Comparison of ENCODE assay signal across 10 cellular contexts in the genomic region with DNA sequence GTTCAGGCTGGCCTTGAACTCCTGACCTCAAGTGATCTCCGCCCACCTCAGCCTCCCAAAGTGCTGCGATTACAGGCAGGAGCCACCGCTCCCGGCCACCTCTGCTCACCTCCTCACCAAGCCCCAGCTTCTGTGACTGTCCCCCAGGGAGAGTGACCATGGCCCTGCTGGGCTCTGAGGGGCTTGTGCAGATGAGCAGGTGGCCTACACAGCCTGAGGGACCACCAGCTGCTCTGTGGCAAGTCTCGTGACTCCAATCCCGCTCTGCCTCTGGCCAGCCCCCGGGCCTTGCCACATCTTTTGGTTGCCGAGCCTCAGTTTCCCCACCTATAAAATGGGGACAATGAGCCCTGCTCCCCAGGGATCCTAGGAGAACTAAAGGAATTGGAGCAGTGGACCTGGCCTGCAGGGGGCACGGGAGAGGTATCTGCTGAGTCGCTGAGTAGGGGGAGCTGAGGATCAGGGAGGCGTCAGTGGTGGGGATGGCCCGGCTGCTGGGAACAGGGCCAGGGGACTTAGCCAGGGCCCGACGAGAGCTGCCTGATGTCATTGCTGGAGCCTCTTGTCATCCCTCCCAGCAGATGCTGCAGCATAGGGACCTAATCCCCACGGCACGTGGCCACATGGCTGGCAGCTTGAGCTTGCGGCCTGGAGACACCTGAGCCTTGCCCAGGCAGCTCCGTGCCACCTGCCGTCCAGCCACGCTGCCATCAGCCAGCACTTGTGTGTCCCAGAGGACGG.
A peak's percentile ranks its signal among the peaks of the same experiment; 100 is the strongest.
DNase-seq lines count a peak whose midpoint lies in the region; ATAC-seq and TF ChIP-seq lines count a peak whose summit lies in the region.
"Had no signal": no experiment of that assay in that cellular context is flagged by ENCODE, and none has a peak within 500 bp of the region (broad histone marks: within the 10 kb centered on the region; RNA-seq: fewer than 3 reads in every experiment).

No MANE protein-coding gene starts in this region.

- peaks cover 32% of the 10 kb centered on the region for H3K79me1 ChIP-seq in trophoblast cell (ENCODE audit: low read length)

- H4K12ac ChIP-seq in trophoblast cell (ENCODE audit: low read depth, low read length): no peak overlapping the region

- no peak overlapping the region for H3K4me2 ChIP-seq in trophoblast cell (ENCODE audit: low read length)

- no peak overlapping the region for H3K18ac ChIP-seq in trophoblast cell (ENCODE audit: low read length)

- no peak overlapping the region for H4K8ac ChIP-seq in trophoblast cell (ENCODE audit: low read depth, low read length)

- DNase-seq in C1 segment of cervical spinal cord (lab: John Stamatoyannopoulos, UW) (peak in 10 of 14 donors; percentile 21 to 80 (median 37)), NCI-H2107 (lab: John Stamatoyannopoulos, UW) (peak; percentile 68), dorsolateral prefrontal cortex (peak; percentile 26 to 69 (median 56)), trophoblast cell (no peak)
- no peak for DNase-seq in activated CD8-positive, alpha-beta T cell treated with anti-CD3 and anti-CD28 coated beads, Interleukin-2, amount 10 ng/mL, durations not matched to agents 7 days and 5 days
- no peak for DNase-seq in activated T-cell treated with anti-CD3 and anti-CD28 coated beads, Interleukin-2, amount 50 U/mL, for 48 hours
- DNase-seq: activated T-cell treated with anti-CD3 and anti-CD28 coated beads for 4 hours, nephron progenitor cell had no signal

- peak in 4 of 56 donors; percentile 15 to 38 (median 20) for TF ChIP-seq CTCF in dorsolateral prefrontal cortex (IDR thresholded peaks at IDR 0.05 in 54 of 56, conservative IDR thresholded peaks at IDR 0.05 in 2 of 56; ENCODE audit: low read depth in 1 of 56, partially characterized antibody in 56 of 56)

- peaks cover 7% of the 10 kb centered on the region for H3K79me2 ChIP-seq in trophoblast cell (ENCODE audit: control insufficient read depth, insufficient read depth, low read length, poor library complexity)

- no peaks in the 10 kb centered on the region for H3K9me3 Mint-ChIP-seq in activated CD8-positive, alpha-beta T cell treated with anti-CD3 and anti-CD28 coated beads, Interleukin-2, amount 10 ng/mL, durations not matched to agents 7 days and 5 days (ENCODE audit: insufficient read depth)

- H3K4me3 Mint-ChIP-seq in activated CD8-positive, alpha-beta T cell treated with anti-CD3 and anti-CD28 coated beads, Interleukin-2, amount 10 ng/mL, durations not matched to agents 7 days and 5 days: no peak overlapping the region
- H3K4me3 Mint-ChIP-seq: nephron progenitor cell had no signal

- H3K23ac ChIP-seq in trophoblast cell (ENCODE audit: low read length): no peak overlapping the region

- no peak overlapping the region for H2BK120ac ChIP-seq in trophoblast cell (ENCODE audit: insufficient read depth, low read length, poor library complexity)

- H2AFZ ChIP-seq in trophoblast cell (ENCODE audit: insufficient read depth, low read length, poor library complexity): no peak overlapping the region

- H2BK5ac ChIP-seq in trophoblast cell (ENCODE audit: low read depth, low read length, poor library complexity): peak overlapping the region; percentile 4

- H2BK12ac ChIP-seq in trophoblast cell (ENCODE audit: low read length): peak overlapping the region; percentile 34

- H3K27ac ChIP-seq in dorsolateral prefrontal cortex (peak overlapping the region in 58 of 59 donors; percentile 46 to 100 (median 92)), trophoblast cell (ENCODE audit: low read depth, low read length) (no peak overlapping the region)

- no peaks in the 10 kb centered on the region for H3K36me3 Mint-ChIP-seq in activated CD8-positive, alpha-beta T cell treated with anti-CD3 and anti-CD28 coated beads, Interleukin-2, amount 10 ng/mL, durations not matched to agents 7 days and 5 days (ENCODE audit: low read depth)

- WGBS in trophoblast cell (ENCODE audit: extremely low coverage, insufficient coverage, insufficient read length): no CpG with 5 or more reads among the region's 21 CpGs

- H3K36me3 ChIP-seq in trophoblast cell (ENCODE audit: control insufficient read depth in 1 of 2, insufficient read depth in 2 of 2, low read length in 2 of 2): no peaks in the 10 kb centered on the region

- POLR2A ChIA-PET in activated CD8-positive, alpha-beta T cell treated with anti-CD3 and anti-CD28 coated beads, Interleukin-2, amount 10 ng/mL, durations not matched to agents 7 days and 5 days (lab: Charles Lee): interaction anchor here (4.0 kb wide), 1 partner anchor 74 kb away, joined by 35 read pairs; a partner anchor contains a TSS

- no peaks in the 10 kb centered on the region for H3K27me3 ChIP-seq in dorsolateral prefrontal cortex
- no peaks in the 10 kb centered on the region for H3K27me3 ChIP-seq in trophoblast cell (ENCODE audit: insufficient read depth, low read length)

- H3K4me1 ChIP-seq in trophoblast cell (ENCODE audit: control insufficient read depth in 1 of 2, insufficient read depth in 2 of 2, low read length in 2 of 2): peaks cover 21 to 25% of the 10 kb centered on the region in 2 experiments

- peak overlapping the region; percentile 92 for H2AK5ac ChIP-seq in trophoblast cell (ENCODE audit: low read length)

- H3K4me1 Mint-ChIP-seq in activated CD8-positive, alpha-beta T cell treated with anti-CD3 and anti-CD28 coated beads, Interleukin-2, amount 10 ng/mL, durations not matched to agents 7 days and 5 days (ENCODE audit: low read depth): peaks cover 49% of the 10 kb centered on the region

- H3K4me3 ChIP-seq in dorsolateral prefrontal cortex (no peak overlapping the region), trophoblast cell (ENCODE audit: low read depth, low read length) (no peak overlapping the region)

- no peak overlapping the region for H3K27ac Mint-ChIP-seq in activated CD8-positive, alpha-beta T cell treated with anti-CD3 and anti-CD28 coated beads, Interleukin-2, amount 10 ng/mL, durations not matched to agents 7 days and 5 days
- H3K27ac Mint-ChIP-seq: nephron progenitor cell had no signal

- CTCF ChIA-PET in activated CD8-positive, alpha-beta T cell treated with anti-CD3 and anti-CD28 coated beads, Interleukin-2, amount 10 ng/mL, durations not matched to agents 7 days and 5 days (lab: Charles Lee): no interaction called here

- peak overlapping the region; percentile 25 for H3K14ac ChIP-seq in trophoblast cell (ENCODE audit: low read length)

- H4K91ac ChIP-seq in trophoblast cell (ENCODE audit: low read depth, low read length): peak overlapping the region; percentile 29

- ATAC-seq in HG02759 (IDR thresholded peaks at IDR 0.05; ENCODE audit: unreplicated experiment): no peak
- no peak for ATAC-seq in HG03442 (IDR thresholded peaks at IDR 0.05; ENCODE audit: unreplicated experiment)
- ATAC-seq in activated CD8-positive, alpha-beta T cell treated with anti-CD3 and anti-CD28 coated beads, Interleukin-2, amount 10 ng/mL, durations not matched to agents 7 days and 5 days: no peak

- intact Hi-C loops in dorsolateral prefrontal cortex (cut with DNase I): loop anchor here in 1 of 2 donors (1.0 kb wide), 1 partner anchor 29 kb away; no protein-coding TSS in a partner anchor

- no peak overlapping the region for H3K4ac ChIP-seq in trophoblast cell (ENCODE audit: low read depth, low read length)

- H3K9ac ChIP-seq in trophoblast cell (ENCODE audit: low read length): no peak overlapping the region

- H3K27me3 Mint-ChIP-seq in activated CD8-positive, alpha-beta T cell treated with anti-CD3 and anti-CD28 coated beads, Interleukin-2, amount 10 ng/mL, durations not matched to agents 7 days and 5 days (ENCODE audit: low read depth): no peaks in the 10 kb centered on the region

- peaks cover 3% of the 10 kb centered on the region for H3K9me3 ChIP-seq in trophoblast cell (ENCODE audit: insufficient read depth, low read depth, low read length)

Comparison
In these comparisons a context has a peak if more than half of its experiments do, and no peak if none do; other contexts are left out.
1. DNase-seq: peak in C1 segment of cervical spinal cord (10 of 14), NCI-H2107 (single experiment) and dorsolateral prefrontal cortex (10 of 10); none in trophoblast cell (0 of 2), activated CD8-positive, alpha-beta T cell treated with anti-CD3 and anti-CD28 coated beads, Interleukin-2, amount 10 ng/mL, durations not matched to agents 7 days and 5 days (single experiment) and activated T-cell treated with anti-CD3 and anti-CD28 coated beads, Interleukin-2, amount 50 U/mL, for 48 hours (0 of 2).